In genomic region chr13:73748404-73748803, GRCh38 we compare ENCODE assay signal across 28 cellular contexts.
"Had no signal": no experiment of that assay in that cellular context is flagged by ENCODE, and none has a peak within 500 bp of the region (broad histone marks: within the 10 kb centered on the region; RNA-seq: fewer than 3 reads in every experiment).

No MANE protein-coding gene starts in this region.

- H3K27me3 Mint-ChIP-seq: dendritic cell treated with granulocyte-macrophage colony-stimulating factor and Interleukin-4, amounts not matched to agents 40 ng/mL and 50 ng/mL, for 4 days; effector memory CD8-positive, alpha-beta T cell had no signal

- DNase-seq: colonic mucosa; cortex of kidney; dermis blood vessel endothelial cell; dorsolateral prefrontal cortex; effector CD4-positive, alpha-beta T cell; effector CD8-positive, alpha-beta T cell; effector memory CD4-positive, alpha-beta T cell; effector memory CD8-positive, alpha-beta T cell; erythroblast; esophagus squamous epithelium; foreskin fibroblast; foreskin keratinocyte; foreskin melanocyte; gastrocnemius medialis; glutamatergic neuron; head of caudate nucleus; heart left ventricle; heart right ventricle had no signal

- H3K4me1 ChIP-seq: colonic mucosa, foreskin keratinocyte, heart left ventricle, heart right ventricle had no signal

- H3K27ac ChIP-seq: colonic mucosa, coronary artery, dorsolateral prefrontal cortex, epithelial cell of prostate, esophagus muscularis mucosa, esophagus squamous epithelium, foreskin keratinocyte, gastrocnemius medialis, gastroesophageal sphincter, heart left ventricle, heart right ventricle had no signal

- H3K4me3 Mint-ChIP-seq: dendritic cell treated with granulocyte-macrophage colony-stimulating factor and Interleukin-4, amounts not matched to agents 40 ng/mL and 50 ng/mL, for 4 days; effector memory CD8-positive, alpha-beta T cell had no signal

- H3K36me3 ChIP-seq: colonic mucosa, esophagus squamous epithelium, gastrocnemius medialis had no signal

- FAIRE-seq: colon, endometrium, endothelial cell of umbilical vein, frontal cortex had no signal

- H3K27me3 ChIP-seq: colonic mucosa, dorsolateral prefrontal cortex, esophagus muscularis mucosa, esophagus squamous epithelium, foreskin keratinocyte, gastrocnemius medialis, gastroesophageal sphincter, heart left ventricle, heart right ventricle had no signal

- H3K4me3 ChIP-seq: colonic mucosa, coronary artery, dorsolateral prefrontal cortex, esophagus muscularis mucosa, esophagus squamous epithelium, gastrocnemius medialis, gastroesophageal sphincter, heart left ventricle, heart right ventricle had no signal

- H3K9me3 ChIP-seq: colonic mucosa, esophagus muscularis mucosa, esophagus squamous epithelium, gastrocnemius medialis had no signal

- H3K27ac Mint-ChIP-seq: dendritic cell treated with granulocyte-macrophage colony-stimulating factor and Interleukin-4, amounts not matched to agents 40 ng/mL and 50 ng/mL, for 4 days; effector memory CD8-positive, alpha-beta T cell had no signal

- H3K9me3 Mint-ChIP-seq: dendritic cell treated with granulocyte-macrophage colony-stimulating factor and Interleukin-4, amounts not matched to agents 40 ng/mL and 50 ng/mL, for 4 days; effector memory CD8-positive, alpha-beta T cell had no signal

- ATAC-seq: effector memory CD8-positive, alpha-beta T cell; esophagus mucosa; foreskin keratinocyte; gastrocnemius medialis; gastroesophageal sphincter; heart left ventricle; heart right ventricle had no signal
